In the genomic region with DNA sequence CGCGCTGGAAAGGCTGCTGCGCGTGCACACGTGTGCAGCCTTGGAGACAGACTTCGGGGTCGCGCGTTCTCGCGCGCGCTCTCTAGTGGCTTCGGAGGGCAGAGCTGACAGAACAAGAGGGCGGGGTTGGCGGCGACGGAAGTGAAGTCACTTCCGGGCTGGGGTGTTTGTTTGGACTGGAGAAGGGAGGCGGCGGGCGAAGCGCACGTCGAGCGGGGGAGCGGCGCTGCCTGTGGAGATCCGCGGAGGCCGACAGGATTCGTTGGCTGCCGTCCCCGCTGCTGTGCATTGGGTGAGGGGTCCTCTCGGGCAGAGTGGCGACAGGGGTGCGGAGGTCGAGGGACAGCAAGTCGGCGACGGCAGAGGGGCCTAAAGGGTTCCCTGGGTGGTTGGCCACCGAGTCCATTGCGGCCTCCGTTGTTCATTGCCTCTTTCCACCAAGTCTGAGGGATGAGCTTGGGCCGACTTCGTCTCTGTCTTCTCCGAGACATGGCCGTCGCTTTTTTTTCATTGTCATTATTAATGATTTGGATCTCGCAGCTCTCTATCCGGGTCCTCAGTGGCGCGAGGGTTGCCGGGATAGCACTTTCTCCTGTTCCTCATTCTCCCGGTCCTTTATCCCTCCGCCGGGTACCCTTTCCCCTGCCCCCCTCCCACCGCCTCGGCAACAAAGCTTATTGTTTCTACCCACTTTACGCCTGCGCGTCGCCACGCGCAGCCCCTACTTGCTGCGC, we compare ENCODE assay signal across 8 cellular contexts. TPM values are rescaled to one million over a fixed set of nuclear protein-coding genes. Genes with fewer than 3 reads are reported as not detected.
DNase-seq lines count a peak whose midpoint lies in the region; ATAC-seq and TF ChIP-seq lines count a peak whose summit lies in the region.

A gene with protein sequence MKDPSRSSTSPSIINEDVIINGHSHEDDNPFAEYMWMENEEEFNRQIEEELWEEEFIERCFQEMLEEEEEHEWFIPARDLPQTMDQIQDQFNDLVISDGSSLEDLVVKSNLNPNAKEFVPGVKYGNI (plus strand): TSS at position 166 of the 734 bp plus-strand sequence. CDS start 21,931 bp downstream, outside the sequence.

- no peaks in the 10 kb centered on the region for H3K27me3 ChIP-seq in CD4-positive, alpha-beta memory T cell (ENCODE audit: insufficient read depth, low read length)
- no peaks in the 10 kb centered on the region for H3K27me3 ChIP-seq in duodenal mucosa (ENCODE audit: control insufficient read depth in 1 of 2, insufficient read depth in 2 of 2, low read length in 2 of 2)

- WGBS in lower leg skin, 2 donors, result 0 to 1% methylated on average over 61 to 64 of the region's 66 CpGs

- peaks cover 0 to 5% (median 0%) of the 10 kb centered on the region in 8 donors for H3K9me3 Mint-ChIP-seq in CD4-positive, alpha-beta memory T cell
- no peaks in the 10 kb centered on the region for H3K9me3 Mint-ChIP-seq in activated CD4-positive, alpha-beta memory T cell treated with anti-CD3 and anti-CD28 coated beads for 36 hours

- peak within 1 kb of the TSS; percentile 96 to 98 for H3K9ac ChIP-seq in duodenal mucosa (ENCODE audit: low read depth in 1 of 2, low read length in 2 of 2)

- H3K4me3 ChIP-seq in CD4-positive, alpha-beta memory T cell (ENCODE audit: low read length in 2 of 2), result peak within 1 kb of the TSS; percentile 83 to 99
- peak within 1 kb of the TSS; percentile 90 to 96 for H3K4me3 ChIP-seq in duodenal mucosa (ENCODE audit: low read depth in 1 of 2, low read length in 2 of 2)
- H3K4me3 ChIP-seq in lower leg skin (ENCODE audit: low read depth, poor library complexity, severe bottlenecking), result peak within 1 kb of the TSS; percentile 85

- H3K27ac ChIP-seq in CD4-positive, alpha-beta memory T cell (ENCODE audit: low read depth, low read length), result peak within 1 kb of the TSS; percentile 98
- H3K27ac ChIP-seq in duodenal mucosa (ENCODE audit: low read depth, low read length), result peak within 1 kb of the TSS; percentile 99

- H3K36me3 Mint-ChIP-seq in CD4-positive, alpha-beta memory T cell, result peaks cover 15 to 30% of the 10 kb centered on the region in 2 donors
- H3K36me3 Mint-ChIP-seq in activated CD4-positive, alpha-beta memory T cell treated with anti-CD3 and anti-CD28 coated beads for 36 hours, result peaks cover 11% of the 10 kb centered on the region

- peaks cover 34 to 62% (median 51%) of the 10 kb centered on the region in 4 donors for H3K4me1 Mint-ChIP-seq in CD4-positive, alpha-beta memory T cell
- H3K4me1 Mint-ChIP-seq in activated CD4-positive, alpha-beta memory T cell treated with anti-CD3 and anti-CD28 coated beads for 36 hours (ENCODE audit: low read depth), result peaks cover 46% of the 10 kb centered on the region

- CTCF ChIA-PET in CD4-positive, alpha-beta memory T cell (lab: Charles Lee; ENCODE audit: partially characterized antibody), result interaction anchor here (0.7 to 3.1 kb wide), 24 partner anchors 9 to 170 kb away, joined by 3 to 21 read pairs (median 4); partner anchors contain the start of genes MATR3 and SPATA24
- CTCF ChIA-PET in activated CD4-positive, alpha-beta memory T cell treated with anti-CD3 and anti-CD28 coated beads for 36 hours (lab: Charles Lee), result interaction anchor here (0.6 to 2.2 kb wide), 26 partner anchors 9 to 701 kb away, joined by 3 to 14 read pairs (median 4); partner anchors contain the start of genes MATR3, MZB1, PROB1 and SPATA24

- peak within 1 kb of the TSS; percentile 97 to 100 (median 99) for H3K27ac Mint-ChIP-seq in CD4-positive, alpha-beta memory T cell
- peak within 1 kb of the TSS; percentile 95 for H3K27ac Mint-ChIP-seq in activated CD4-positive, alpha-beta memory T cell treated with anti-CD3 and anti-CD28 coated beads for 36 hours

- H3K36me3 ChIP-seq in CD4-positive, alpha-beta memory T cell (ENCODE audit: insufficient read depth, low read length), result no peaks in the 10 kb centered on the region
- H3K36me3 ChIP-seq in duodenal mucosa (ENCODE audit: control insufficient read depth in 1 of 2, insufficient read depth in 2 of 2, low read length in 2 of 2), result no peaks in the 10 kb centered on the region

- DNase-seq in CD4-positive, alpha-beta memory T cell, result peak; percentile 96 to 99 (median 97)
- peak; percentile 93 for DNase-seq in HK-2 (ENCODE audit: unreplicated experiment)
- DNase-seq in NCI-H82 treated with DMSO at 0.1 percent for 48 hours (lab: John Stamatoyannopoulos, UW; ENCODE audit: unreplicated experiment), result peak; percentile 86
- peak; percentile 98 for DNase-seq in activated CD4-positive, alpha-beta memory T cell treated with anti-CD3 and anti-CD28 coated beads for 36 hours
- peak; percentile 96 to 100 for DNase-seq in lower leg skin (ENCODE audit: low spot score in 2 of 2)
- DNase-seq in stimulated activated CD4-positive, alpha-beta T cell treated with anti-CD3 and anti-CD28 coated beads, Interleukin-4, amount 100 ng/mL, for 48 hours (ENCODE audit: low read depth in 2 of 2), result peak; percentile 93 to 96

- peak within 1 kb of the TSS; percentile 94 to 100 (median 97) for H3K4me3 Mint-ChIP-seq in CD4-positive, alpha-beta memory T cell
- H3K4me3 Mint-ChIP-seq in activated CD4-positive, alpha-beta memory T cell treated with anti-CD3 and anti-CD28 coated beads for 36 hours, result peak within 1 kb of the TSS; percentile 97

- intact Hi-C loops in CD4-positive, alpha-beta memory T cell (cut with micrococcal nuclease), result loop anchor here (1.0 to 5.0 kb wide), 9 partner anchors 49 to 773 kb away; partner anchors contain the start of genes HSPA9, MATR3, PURA and SIL1
- intact Hi-C loops in activated CD4-positive, alpha-beta memory T cell treated with anti-CD3 and anti-CD28 coated beads for 36 hours (cut with micrococcal nuclease), result loop anchor here (1.0 to 10.0 kb wide), 7 partner anchors 49 to 587 kb away; partner anchors contain the start of genes CTNNA1, MATR3 and UBE2D2
- intact Hi-C loops in lower leg skin (cut with DNase I; ENCODE audit: low total_unique reads), result no loop called here

- POLR2A ChIA-PET in CD4-positive, alpha-beta memory T cell (lab: Charles Lee; ENCODE audit: partially characterized antibody), result interaction anchor here (0.6 to 6.1 kb wide), 38 partner anchors 8 to 1587 kb away, joined by 3 to 149 read pairs (median 5); partner anchors contain the start of genes DNAJC18, EGR1, HNRNPA0 and HSPA9
- POLR2A ChIA-PET in activated CD4-positive, alpha-beta memory T cell treated with anti-CD3 and anti-CD28 coated beads for 36 hours (lab: Charles Lee), result interaction anchor here (0.7 to 3.0 kb wide), 13 partner anchors 12 to 798 kb away, joined by 3 to 32 read pairs (median 4); partner anchors contain the start of genes ETF1, HSPA9, MATR3 and MZB1

- peak in 1 of 2 donors; percentile 55 for TF ChIP-seq POLR2A in lower leg skin (IDR thresholded peaks at IDR 0.05)

- H3K27me3 Mint-ChIP-seq in CD4-positive, alpha-beta memory T cell, result no peaks in the 10 kb centered on the region
- H3K27me3 Mint-ChIP-seq in activated CD4-positive, alpha-beta memory T cell treated with anti-CD3 and anti-CD28 coated beads for 36 hours, result no peaks in the 10 kb centered on the region

- H3K4me1 ChIP-seq in CD4-positive, alpha-beta memory T cell (ENCODE audit: insufficient read depth, low read length), result peaks cover 35% of the 10 kb centered on the region
- H3K4me1 ChIP-seq in duodenal mucosa (ENCODE audit: control insufficient read depth in 1 of 2, insufficient read depth in 2 of 2, low read length in 2 of 2), result peaks cover 17 to 27% of the 10 kb centered on the region in 2 donors

- no peak for TF ChIP-seq CTCF in lower leg skin (IDR thresholded peaks at IDR 0.05)

- peak; percentile 94 for ATAC-seq in GM19438 (IDR thresholded peaks at IDR 0.05; ENCODE audit: low read depth, unreplicated experiment)

- no peaks in the 10 kb centered on the region for H3K9me3 ChIP-seq in CD4-positive, alpha-beta memory T cell (ENCODE audit: control insufficient read depth in 1 of 2, low read length in 2 of 2)
- H3K9me3 ChIP-seq in duodenal mucosa (ENCODE audit: control insufficient read depth in 1 of 2, low read length in 2 of 2), result no peaks in the 10 kb centered on the region

RNA-seq across cellular contexts. Expression of the gene that starts here (rescaled TPM):
- 100 to 1,000 TPM; 109 to 112 TPM for total RNA-seq in CD4-positive, alpha-beta memory T cell
- 100 to 1,000 TPM; 309 to 503 TPM for polyA plus RNA-seq in CD4-positive, alpha-beta memory T cell
- total RNA-seq in activated CD4-positive, alpha-beta memory T cell treated with anti-CD3 and anti-CD28 coated beads for 36 hours, result 100 to 1,000 TPM; 104 to 110 TPM
- 10 to 100 TPM; 47.4 to 81.5 (median 64.7) TPM for total RNA-seq in lower leg skin

Comparison
In these comparisons a context has a peak if more than half of its experiments do, and no peak if none do; other contexts are left out.
1. Peak in every context shown above with its lines: DNase-seq, ATAC-seq, H3K4me3 ChIP-seq and H3K27ac ChIP-seq.